ENCODE assay signal across 9 cellular contexts in genomic region chr5:57177479-57178156, GRCh38. TPM values are rescaled to one million over a fixed set of nuclear protein-coding genes. Genes with fewer than 3 reads are reported as not detected.
DNase-seq lines count a peak whose midpoint lies in the region; ATAC-seq and TF ChIP-seq lines count a peak whose summit lies in the region.
"Had no signal": no experiment of that assay in that cellular context is flagged by ENCODE, and none has a peak within 500 bp of the region (broad histone marks: within the 10 kb centered on the region; RNA-seq: fewer than 3 reads in every experiment).

No MANE protein-coding gene starts in this region.

- TF ChIP-seq POLR2A in sigmoid colon (IDR thresholded peaks at IDR 0.05) (no peak), lower leg skin (IDR thresholded peaks at IDR 0.05) (no peak)

- intact Hi-C loops in sigmoid colon (cut with DNase I): loop anchor here (5.0 kb wide), 1 partner anchor 1870 kb away; the partner anchor contains the start of genes DHX29 and MTREX
- intact Hi-C loops in lower leg skin (cut with DNase I; ENCODE audit: low total_unique reads): loop anchor here (10.0 kb wide), 1 partner anchor 363 kb away; the partner anchor contains the start of gene MAP3K1

- ATAC-seq in RWPE2 (ENCODE audit: low read depth) (no peak), HG02759 (IDR thresholded peaks at IDR 0.05; ENCODE audit: unreplicated experiment) (no peak)

- H3K4me3 ChIP-seq in GM12865 (ENCODE audit: low read depth, low read length) (peak overlapping the region; percentile 87), RWPE2 (ENCODE audit: severe bottlenecking) (peak overlapping the region; percentile 93), fibroblast of mammary gland (ENCODE audit: control insufficient read depth, low read depth, low read length) (peak overlapping the region; percentile 92), sigmoid colon (peak overlapping the region; percentile 76 to 88 (median 86)), lower leg skin (ENCODE audit: low read depth, poor library complexity, severe bottlenecking) (no peak overlapping the region)

- H3K4me1 ChIP-seq in RWPE2 (ENCODE audit: insufficient read depth, poor library complexity, severe bottlenecking): peaks cover 14% of the 10 kb centered on the region
- peaks cover 0 to 77% (median 62%) of the 10 kb centered on the region in 4 donors for H3K4me1 ChIP-seq in sigmoid colon

- H3K36me3 ChIP-seq in RWPE2 (ENCODE audit: low read depth): peaks cover 50% of the 10 kb centered on the region
- H3K36me3 ChIP-seq in sigmoid colon: no peaks in the 10 kb centered on the region

- H3K9me3 ChIP-seq in RWPE2 (ENCODE audit: severe bottlenecking) (no peaks in the 10 kb centered on the region), sigmoid colon (no peaks in the 10 kb centered on the region)

- H3K27ac ChIP-seq in RWPE2 (ENCODE audit: poor library complexity, severe bottlenecking) (no peak overlapping the region), sigmoid colon (peak overlapping the region; percentile 95 to 100 (median 98))

- DNase-seq in GM12865 (ENCODE audit: low read depth) (no peak), RWPE2 (ENCODE audit: low spot score) (no peak), fibroblast of mammary gland (ENCODE audit: low read depth) (no peak), sigmoid colon (no peak), NCI-H1105 (lab: John Stamatoyannopoulos, UW) (no peak), COLO829 (ENCODE audit: low spot score) (no peak), lower leg skin (ENCODE audit: low spot score in 2 of 2) (no peak)
- DNase-seq: activated CD8-positive, alpha-beta memory T cell treated with anti-CD3 and anti-CD28 coated beads for 24 hours had no signal

- H3K27me3 ChIP-seq in RWPE2 (ENCODE audit: insufficient read depth, poor library complexity, severe bottlenecking): no peaks in the 10 kb centered on the region
- H3K27me3 ChIP-seq in sigmoid colon: no peaks in the 10 kb centered on the region

- no peak for TF ChIP-seq EP300 in sigmoid colon (IDR thresholded peaks at IDR 0.05)

- no peak for TF ChIP-seq CTCF in GM12865 (IDR thresholded peaks at IDR 0.05; ENCODE audit: insufficient read depth, low read depth, low read length, missing control alignments)
- no peak for TF ChIP-seq CTCF in RWPE2 (IDR thresholded peaks at IDR 0.05; ENCODE audit: poor library complexity, severe bottlenecking)
- no peak for TF ChIP-seq CTCF in fibroblast of mammary gland (conservative IDR thresholded peaks at IDR 0.05; ENCODE audit: control insufficient read depth, insufficient read depth, low read depth, low read length)
- TF ChIP-seq CTCF in sigmoid colon (IDR thresholded peaks at IDR 0.05): no peak
- TF ChIP-seq CTCF in lower leg skin (IDR thresholded peaks at IDR 0.05): no peak

- 83 to 90% methylated on average over 14 of the region's 14 CpGs for WGBS in sigmoid colon, 2 donors
- 89 to 91% methylated on average over 14 of the region's 14 CpGs for WGBS in lower leg skin, 2 donors

RNA-seq across cellular contexts. Expression of gene GPBP1, which starts 3.8 kb away (rescaled TPM):
- total RNA-seq in sigmoid colon: 10 to 100 TPM; 52.3 to 69.2 (median 59.7) TPM
- 10 to 100 TPM; 32.4 to 51.6 (median 45.3) TPM for polyA plus RNA-seq in sigmoid colon
- 10 to 100 TPM; 40.1 to 58.6 (median 52.7) TPM for total RNA-seq in lower leg skin
